1 cellular context compared by ENCODE assay signal in genomic region chr12:53626702-53627169, GRCh38.
TF ChIP-seq lines count a peak whose summit lies in the region.

No MANE protein-coding gene starts in this region.

TF ChIP-seq in IMR-90, 13 proteins besides CTCF, POLR2A, EP300 and RAD21 (continued from another document):
- TF ChIP-seq ELK1 (IDR thresholded peaks at IDR 0.05; ENCODE audit: borderline replicate concordance, low read depth, low read length) (no peak), CEBPB (IDR thresholded peaks at IDR 0.05; ENCODE audit: low read depth, low read length) (no peak), CHD1 (IDR thresholded peaks at IDR 0.05; ENCODE audit: low read depth, low read length) (no peak), FOS (IDR thresholded peaks at IDR 0.05; ENCODE audit: low read depth, low read length) (no peak), MXI1 (IDR thresholded peaks at IDR 0.05; ENCODE audit: borderline replicate concordance, low read depth, low read length) (no peak), BHLHE40 (IDR thresholded peaks at IDR 0.05; ENCODE audit: low read depth, low read length) (no peak), RFX5 (IDR thresholded peaks at IDR 0.05; ENCODE audit: low read depth, low read length) (no peak), MAFK (IDR thresholded peaks at IDR 0.05; ENCODE audit: low read depth, low read length) (no peak), SMC3 (IDR thresholded peaks at IDR 0.05; ENCODE audit: low read depth, low read length) (no peak), RCOR1 (IDR thresholded peaks at IDR 0.05; ENCODE audit: insufficient replicate concordance, low read length) (no peak), MAZ (IDR thresholded peaks at IDR 0.05; ENCODE audit: borderline replicate concordance, low read depth, low read length) (no peak), NFE2L2 (IDR thresholded peaks at IDR 0.05; ENCODE audit: low read depth, low read length) (no peak)
TF ChIP-seq in IMR-90: peak in this region for 0.
